Comparison of ENCODE assay signal across 11 cellular contexts in the genomic region with DNA sequence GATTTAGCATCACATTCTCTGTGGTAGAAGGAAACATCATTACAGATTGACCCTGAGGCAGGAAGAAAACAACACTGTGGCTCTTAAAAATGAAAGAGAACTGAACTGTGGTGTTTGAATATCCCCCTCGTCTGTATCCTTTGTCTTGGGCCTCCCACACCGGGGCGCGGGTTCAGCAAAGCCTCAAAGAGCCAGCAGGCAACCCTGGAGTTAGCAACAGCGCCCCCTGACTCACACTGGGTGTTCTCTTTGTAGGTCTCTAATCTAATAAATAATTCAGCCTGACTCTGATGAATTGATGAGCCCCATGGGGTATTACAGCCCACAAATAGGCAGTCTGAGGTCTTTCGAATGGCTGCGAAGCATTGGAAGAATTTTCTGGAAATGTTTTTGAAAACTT. TPM values are rescaled to one million over a fixed set of nuclear protein-coding genes. Genes with fewer than 3 reads are reported as not detected.
DNase-seq lines count a peak whose midpoint lies in the region; ATAC-seq and TF ChIP-seq lines count a peak whose summit lies in the region.
"Had no signal": no experiment of that assay in that cellular context is flagged by ENCODE, and none has a peak within 500 bp of the region (broad histone marks: within the 10 kb centered on the region; RNA-seq: fewer than 3 reads in every experiment).

No MANE protein-coding gene starts in this region.

- H3K4me3 ChIP-seq in OCI-LY3 (ENCODE audit: low read length) (no peak overlapping the region), breast epithelium (no peak overlapping the region)
- H3K4me3 ChIP-seq: thyroid gland had no signal

- no peak overlapping the region for H3K4me3 Mint-ChIP-seq in osteocyte (ENCODE audit: unreplicated experiment)

- H3K27me3 ChIP-seq in OCI-LY3 (ENCODE audit: low read depth, low read length) (no peaks in the 10 kb centered on the region), foreskin keratinocyte (no peaks in the 10 kb centered on the region), breast epithelium (no peaks in the 10 kb centered on the region)
- H3K27me3 ChIP-seq: thyroid gland had no signal

- H3K4me2 ChIP-seq in OCI-LY3 (ENCODE audit: low read length): no peak overlapping the region

- peaks cover 5% of the 10 kb centered on the region for H3K4me1 Mint-ChIP-seq in osteocyte (ENCODE audit: unreplicated experiment)

- H3K9me3 ChIP-seq in OCI-LY3 (ENCODE audit: insufficient read depth, low read length) (no peaks in the 10 kb centered on the region), breast epithelium (no peaks in the 10 kb centered on the region)
- H3K9me3 ChIP-seq: thyroid gland had no signal

- H3K27ac Mint-ChIP-seq in osteocyte (ENCODE audit: unreplicated experiment): no peak overlapping the region

- no peak overlapping the region for H3K9ac ChIP-seq in OCI-LY3 (ENCODE audit: low read length)

- intact Hi-C loops in breast epithelium (cut with DNase I; ENCODE audit: low total_unique reads): no loop called here

- no peaks in the 10 kb centered on the region for H4K20me1 ChIP-seq in OCI-LY3 (ENCODE audit: insufficient read depth, low read length)

- H3K36me3 ChIP-seq in OCI-LY3 (replicated peaks; ENCODE audit: low read depth, low read length): no peaks in the 10 kb centered on the region
- no peaks in the 10 kb centered on the region for H3K36me3 ChIP-seq in breast epithelium
- H3K36me3 ChIP-seq: thyroid gland had no signal

- no peak for DNase-seq in foreskin keratinocyte
- DNase-seq in osteocyte (ENCODE audit: extremely low spot score, unreplicated experiment): no peak
- no peak for DNase-seq in mucosa of gallbladder (ENCODE audit: low spot score)
- no peak for DNase-seq in ureter (ENCODE audit: low spot score)
- no peak for DNase-seq in breast epithelium (ENCODE audit: low spot score in 2 of 2)
- DNase-seq: DND-41, kidney glomerular epithelial cell, thyroid gland had no signal

- TF ChIP-seq CTCF in OCI-LY3 (IDR thresholded peaks at IDR 0.05; ENCODE audit: low read depth, low read length): peak; percentile 17; the same call in 1 of the 2 replicates
- no peak for TF ChIP-seq CTCF in foreskin keratinocyte (conservative IDR thresholded peaks at IDR 0.05)
- TF ChIP-seq CTCF in osteocyte (IDR thresholded peaks at IDR 0.05): peak; percentile 45
- no peak for TF ChIP-seq CTCF in breast epithelium (IDR thresholded peaks at IDR 0.05)

- ATAC-seq in GM18502 (IDR thresholded peaks at IDR 0.05; ENCODE audit: poor library complexity, unreplicated experiment): peak; percentile 68
- ATAC-seq in foreskin keratinocyte: peak; percentile 18
- no peak for ATAC-seq in HG03432 (IDR thresholded peaks at IDR 0.05; ENCODE audit: unreplicated experiment)

- H2AFZ ChIP-seq in OCI-LY3 (ENCODE audit: low read depth, low read length): no peak overlapping the region

- H3K9me3 Mint-ChIP-seq in osteocyte (ENCODE audit: unreplicated experiment): no peaks in the 10 kb centered on the region

- H3K36me3 Mint-ChIP-seq in osteocyte (ENCODE audit: unreplicated experiment): no peaks in the 10 kb centered on the region

- TF ChIP-seq POLR2A in breast epithelium (IDR thresholded peaks at IDR 0.05): no peak

- H3K4me1 ChIP-seq in OCI-LY3 (ENCODE audit: low read length) (no peaks in the 10 kb centered on the region), foreskin keratinocyte (no peaks in the 10 kb centered on the region), breast epithelium (no peaks in the 10 kb centered on the region)
- H3K4me1 ChIP-seq: thyroid gland had no signal

- H3K79me2 ChIP-seq in OCI-LY3 (ENCODE audit: low read length): no peaks in the 10 kb centered on the region

- H3K27ac ChIP-seq in OCI-LY3 (ENCODE audit: low read length) (no peak overlapping the region), foreskin keratinocyte (no peak overlapping the region), breast epithelium (no peak overlapping the region)
- H3K27ac ChIP-seq: thyroid gland had no signal

- H3K27me3 Mint-ChIP-seq in osteocyte (ENCODE audit: unreplicated experiment): peaks cover 24% of the 10 kb centered on the region

RNA-seq across cellular contexts. Expression of gene CTSO, which starts 46.1 kb away (rescaled TPM):
- total RNA-seq in foreskin keratinocyte (1.6 and 2.2 TPM in 2 replicates), osteocyte (9.7 and 10.0 TPM in 2 replicates), mucosa of gallbladder (24.9 TPM), ureter (27.4 TPM), breast epithelium (10 to 100 TPM; 19.4 to 37.5 (median 20.0) TPM)
- polyA plus RNA-seq in foreskin keratinocyte: 1.0 and 1.1 TPM in 2 replicates

Comparison
In these comparisons a context has a peak if more than half of its experiments do, and no peak if none do; other contexts are left out.
1. CTCF ChIP-seq: peak in OCI-LY3 (single experiment) and osteocyte (single experiment); none in foreskin keratinocyte (single experiment) and breast epithelium (0 of 3).